22 cellular contexts compared by ENCODE assay signal in genomic region chr14:100279563-100279962, GRCh38. TPM values are rescaled to one million over a fixed set of nuclear protein-coding genes. Genes with fewer than 3 reads are reported as not detected.
A peak's percentile ranks its signal among the peaks of the same experiment; 100 is the strongest.
DNase-seq lines count a peak whose midpoint lies in the region; ATAC-seq, FAIRE-seq and TF ChIP-seq lines count a peak whose summit lies in the region.
"Had no signal": no experiment of that assay in that cellular context is flagged by ENCODE, and none has a peak within 500 bp of the region (broad histone marks: within the 10 kb centered on the region; RNA-seq: fewer than 3 reads in every experiment).

No MANE protein-coding gene starts in this region.

- no peak for ATAC-seq in GM12878
- ATAC-seq: gastroesophageal sphincter, left cardiac atrium, PC-3, psoas muscle had no signal

- RAD21 ChIA-PET in GM12878 (lab: Charles Lee; ENCODE audit: unreplicated experiment), result no interaction called here

- H3K9ac ChIP-seq in Karpas-422 (ENCODE audit: low read length) (no peak overlapping the region), GM12878 (ENCODE audit: control insufficient read depth, insufficient read depth, low read length) (no peak overlapping the region)

- peaks cover 34% of the 10 kb centered on the region for H3K4me1 Mint-ChIP-seq in T-helper 2 cell treated with Interferon-gamma antibody and Interleukin-4, amounts not matched to agents 5 μg/mL and 100 μg/mL, for 36 hours (ENCODE audit: low read depth)
- peaks cover 30% of the 10 kb centered on the region for H3K4me1 Mint-ChIP-seq in nephron progenitor cell

- H4K20me1 ChIP-seq in Karpas-422 (ENCODE audit: insufficient read depth, low read depth, low read length) (peaks cover 34% of the 10 kb centered on the region; the same call in 1 of the 2 replicates), GM12878 (ENCODE audit: control insufficient read depth, insufficient read depth) (no peaks in the 10 kb centered on the region)

- H3K27me3 ChIP-seq in Karpas-422 (ENCODE audit: low read length) (no peaks in the 10 kb centered on the region), GM12878 (replicated peaks in 1 of 2; ENCODE audit: control insufficient read depth in 2 of 2, insufficient read depth in 2 of 2, low read length in 1 of 2) (no peaks in the 10 kb centered on the region)
- H3K27me3 ChIP-seq: gastroesophageal sphincter had no signal

- TF ChIP-seq RAD21 in GM12878 (IDR thresholded peaks at IDR 0.05; ENCODE audit: insufficient read depth, low read depth, low read length), result no peak

- intact Hi-C loops in GM12878 (cut with micrococcal nuclease; ENCODE audit: unreplicated experiment), result no loop called here

- H3K4me1 ChIP-seq in Karpas-422 (ENCODE audit: low read length), result peaks cover 7% of the 10 kb centered on the region
- 0 out of 2 replicates have a peak, but pooled peaks cover 5% of the 10 kb centered on the region for H3K4me1 ChIP-seq in GM12878 (ENCODE audit: control insufficient read depth, insufficient read depth, low read length)

- TF ChIP-seq POLR2A in GM12878 (IDR thresholded peaks at IDR 0.05; ENCODE audit: low read depth, low read length), result peak; percentile 47; the same call in 1 of the 2 replicates

- H3K36me3 ChIP-seq in Karpas-422 (ENCODE audit: insufficient read depth, low read length) (peaks cover 32% of the 10 kb centered on the region; the same call in 1 of the 2 replicates), GM12878 (ENCODE audit: control insufficient read depth in 2 of 2, insufficient read depth in 2 of 2, low read length in 1 of 2) (peaks cover 18% of the 10 kb centered on the region in 2 experiments)

- no peak for DNase-seq in T-helper 2 cell treated with Interferon-gamma antibody and Interleukin-4, amounts not matched to agents 5 μg/mL and 100 μg/mL, for 36 hours (ENCODE audit: low spot score)
- DNase-seq in T-helper 2 cell (no peak), Karpas-422 (no peak), GM12878 (ENCODE audit: low read depth, low spot score) (no peak), nephron progenitor cell (no peak), ureter (ENCODE audit: low spot score) (no peak), foreskin melanocyte (no peak), occipital lobe (lab: John Stamatoyannopoulos, UW) (no peak)
- DNase-seq: 8988T; activated CD4-positive, alpha-beta T cell treated with anti-CD3 and anti-CD28 coated beads, Interleukin-2, amount 50 U/mL, for 4 hours; cortex of kidney; DND-41; H9; Kasumi-1; left cardiac atrium; NCI-H1105 treated with DMSO at 0.1 percent for 48 hours; NCI-H774; PC-3; psoas muscle had no signal

- H3K4me2 ChIP-seq in Karpas-422 (ENCODE audit: low read depth, low read length, poor library complexity, severe bottlenecking) (no peak overlapping the region), GM12878 (ENCODE audit: control insufficient read depth, insufficient read depth) (no peak overlapping the region)

- TF ChIP-seq CTCF in GM12878 (IDR thresholded peaks at IDR 0.05 in 2 of 3, conservative IDR thresholded peaks at IDR 0.05 in 1 of 3; ENCODE audit: control insufficient read depth in 2 of 3, extremely low read depth in 1 of 3, insufficient read depth in 1 of 3, low read depth in 3 of 3, low read length in 3 of 3), result no peak
- no peak for TF ChIP-seq CTCF in nephron progenitor cell (IDR thresholded peaks at IDR 0.05)

- H3K9me2 ChIP-seq in Karpas-422 (replicated peaks; ENCODE audit: insufficient read depth, low read length), result no peaks in the 10 kb centered on the region

- CTCF ChIA-PET in GM12878 (lab: Yijun Ruan, JAX), result interaction anchor here (0.5 to 2.3 kb wide), 4 partner anchors 9 to 103 kb away, joined by 3 to 8 read pairs (median 4); no protein-coding TSS in a partner anchor

- WGBS in GM12878 (ENCODE audit: insufficient coverage, insufficient replicate concordance, low lambda C conversion rate, missing lambda C conversion rate), result 98% methylated on average over 8 of the region's 8 CpGs

- SMC1A ChIA-PET in GM12878 (lab: Charles Lee; ENCODE audit: uncharacterized antibody, unreplicated experiment), result interaction anchor here (1.4 kb wide), 1 partner anchor 96 kb away, joined by 4 read pairs; a partner anchor contains a TSS

- 0 out of 2 replicates have a peak overlapping the region, but pooled peaks have one; percentile 0 for H3K27ac ChIP-seq in Karpas-422 (ENCODE audit: low read length)
- H3K27ac ChIP-seq in GM12878 (ENCODE audit: control insufficient read depth, insufficient read depth), result no peak overlapping the region
- H3K27ac ChIP-seq: gastroesophageal sphincter had no signal

- peak overlapping the region; percentile 59 for H3K27ac Mint-ChIP-seq in T-helper 2 cell treated with Interferon-gamma antibody and Interleukin-4, amounts not matched to agents 5 μg/mL and 100 μg/mL, for 36 hours
- H3K27ac Mint-ChIP-seq in nephron progenitor cell, result peak overlapping the region; percentile 30

- no peak for FAIRE-seq in GM12878 (lab: Jason Lieb, UNC)

- H3K27me3 Mint-ChIP-seq in T-helper 2 cell treated with Interferon-gamma antibody and Interleukin-4, amounts not matched to agents 5 μg/mL and 100 μg/mL, for 36 hours (ENCODE audit: low read depth), result no peaks in the 10 kb centered on the region
- peaks cover 7% of the 10 kb centered on the region for H3K27me3 Mint-ChIP-seq in nephron progenitor cell (ENCODE audit: low read depth, poor library complexity)

- H3K4me3 ChIP-seq in Karpas-422 (ENCODE audit: low read length) (no peak overlapping the region), GM12878 (no peak overlapping the region)
- H3K4me3 ChIP-seq: gastroesophageal sphincter, psoas muscle, smooth muscle cell had no signal

- peaks cover 27% of the 10 kb centered on the region for H3K36me3 Mint-ChIP-seq in T-helper 2 cell treated with Interferon-gamma antibody and Interleukin-4, amounts not matched to agents 5 μg/mL and 100 μg/mL, for 36 hours (ENCODE audit: low read depth)
- H3K36me3 Mint-ChIP-seq in nephron progenitor cell (ENCODE audit: low read depth), result peaks cover 32% of the 10 kb centered on the region

- H3K4me3 Mint-ChIP-seq in T-helper 2 cell treated with Interferon-gamma antibody and Interleukin-4, amounts not matched to agents 5 μg/mL and 100 μg/mL, for 36 hours, result no peak overlapping the region
- H3K4me3 Mint-ChIP-seq in nephron progenitor cell, result no peak overlapping the region
- H3K4me3 Mint-ChIP-seq: CD14-positive monocyte, H9 had no signal

- no TSS peak for BruUV-seq in GM12878 (replicated peaks; lab: Mats Ljungman, UMichigan)

- in situ Hi-C loops in GM12878 (cut with MboI), result no loop called here

- H3K79me2 ChIP-seq in Karpas-422 (ENCODE audit: low read length) (peaks cover 73% of the 10 kb centered on the region), GM12878 (ENCODE audit: control insufficient read depth, insufficient read depth, low read length) (peaks cover 29% of the 10 kb centered on the region)

- POLR2A ChIA-PET in GM12878 (lab: Charles Lee), result no interaction called here

- H3K9me3 ChIP-seq in Karpas-422 (ENCODE audit: low read length), result no peaks in the 10 kb centered on the region
- no peaks in the 10 kb centered on the region for H3K9me3 ChIP-seq in GM12878 (replicated peaks; ENCODE audit: control insufficient read depth, insufficient read depth, low read length)
- H3K9me3 ChIP-seq: gastroesophageal sphincter, psoas muscle had no signal

- TF ChIP-seq EP300 in GM12878 (IDR thresholded peaks at IDR 0.05; ENCODE audit: borderline replicate concordance in 1 of 2, control insufficient read depth in 1 of 2, low read depth in 2 of 2, low read length in 2 of 2), result no peak

- no peak overlapping the region for H2AFZ ChIP-seq in Karpas-422 (ENCODE audit: low read length)
- H2AFZ ChIP-seq in GM12878 (ENCODE audit: control insufficient read depth, low read depth, low read length), result no peak overlapping the region

- H3K9me3 Mint-ChIP-seq in T-helper 2 cell treated with Interferon-gamma antibody and Interleukin-4, amounts not matched to agents 5 μg/mL and 100 μg/mL, for 36 hours, result no peaks in the 10 kb centered on the region
- no peaks in the 10 kb centered on the region for H3K9me3 Mint-ChIP-seq in nephron progenitor cell
- H3K9me3 Mint-ChIP-seq: CD14-positive monocyte, H9 had no signal

RNA-seq across cellular contexts. Expression of gene SLC25A29, which starts 26.7 kb away (rescaled TPM):
- 29.4 and 83.8 TPM in 2 replicates for total RNA-seq in Karpas-422 (2014; rRNA removed; shearing (Covaris generic); ENCODE audit: low replicate concordance)
- 131 and 162 TPM in 2 replicates for total RNA-seq in GM12878 (2013; cell fraction: nucleolus; rRNA removed)
- total RNA-seq in GM12878 (2014; rRNA removed) (10.3 and 12.1 TPM in 2 replicates), GM12878 (2014; rRNA removed; fragmentation: Illumina TruSeq; extraction: Trizol) (3.3 and 3.6 TPM in 2 replicates), GM12878 (2021) (11.6 and 12.3 TPM in 2 replicates), ureter (58.4 TPM), occipital lobe (41.8 TPM)
- 2.8 TPM for polyA plus RNA-seq in GM12878 (2011; ENCODE audit: low read depth)
- polyA plus RNA-seq in GM12878 (2011; rRNA removed) (6.2 and 11.5 TPM in 2 replicates), GM12878 (2014; fragmentation: Illumina TruSeq; extraction: Trizol) (2.0 and 3.4 TPM in 2 replicates), GM12878 (2014; fragmentation: Nextera tagmentation; extraction: Ambion mirVana) (under 1 TPM in 1 of 2 experiments, not detected in 1; 0.42 TPM), GM12878 (2014; rRNA removed) (13.3 and 15.9 TPM in 2 replicates), GM12878 (2016; fragmentation: Nextera tagmentation; extraction: Ambion mirVana) (1 to 10 TPM; 4.0 TPM)
- polyA plus RNA-seq in GM12878 (2011; cell fraction: cytosol; rRNA removed), result 12.2 and 21.9 TPM in 2 replicates
- polyA plus RNA-seq in GM12878 (2011; cell fraction: nucleus; rRNA removed), result 94.5 and 119 TPM in 2 replicates
- 8.5 and 9.8 TPM in 2 replicates for polyA plus RNA-seq in GM12878 (2012)
- polyA minus RNA-seq in GM12878 (2011; rRNA and poly(A)+ RNA removed), result 1.6 and 5.5 TPM in 2 replicates
- 1.8 and 4.8 TPM in 2 replicates for polyA minus RNA-seq in GM12878 (2011; cell fraction: cytosol; rRNA and poly(A)+ RNA removed)
- 10.3 and 12.6 TPM in 2 replicates for polyA minus RNA-seq in GM12878 (2011; cell fraction: nucleus; rRNA and poly(A)+ RNA removed)

RNA-seq across cellular contexts. Expression of gene YY1, which starts 40.6 kb away (rescaled TPM):
- 95.9 and 115 TPM in 2 replicates for total RNA-seq in Karpas-422 (2014; rRNA removed; shearing (Covaris generic); ENCODE audit: low replicate concordance)
- 61.9 and 62.1 TPM in 2 replicates for total RNA-seq in GM12878 (2013; cell fraction: nucleolus; rRNA removed)
- total RNA-seq in GM12878 (2014; rRNA removed), result 34.2 and 35.3 TPM in 2 replicates
- total RNA-seq in GM12878 (2014; rRNA removed; fragmentation: Illumina TruSeq; extraction: Trizol), result 42.7 and 44.8 TPM in 2 replicates
- 74.0 and 77.2 TPM in 2 replicates for total RNA-seq in GM12878 (2021)
- polyA plus RNA-seq in GM12878 (2011; ENCODE audit: low read depth), result 17.9 TPM
- polyA plus RNA-seq in GM12878 (2011; rRNA removed), result 52.0 and 75.3 TPM in 2 replicates
- polyA plus RNA-seq in GM12878 (2011; cell fraction: cytosol; rRNA removed), result 23.8 and 29.4 TPM in 2 replicates
- 27.5 and 27.6 TPM in 2 replicates for polyA plus RNA-seq in GM12878 (2011; cell fraction: nucleus; rRNA removed)
- polyA plus RNA-seq in GM12878 (2012), result 34.6 and 44.3 TPM in 2 replicates
- 49.4 and 58.5 TPM in 2 replicates for polyA plus RNA-seq in GM12878 (2014; fragmentation: Illumina TruSeq; extraction: Trizol)
- polyA plus RNA-seq in GM12878 (2014; fragmentation: Nextera tagmentation; extraction: Ambion mirVana), result 10 to 100 TPM; 23.7 to 46.4 TPM
- 23.5 and 24.4 TPM in 2 replicates for polyA plus RNA-seq in GM12878 (2014; rRNA removed)
- polyA plus RNA-seq in GM12878 (2016; fragmentation: Nextera tagmentation; extraction: Ambion mirVana), result 10 to 100 TPM; 32.7 to 35.0 TPM
- polyA minus RNA-seq in GM12878 (2011; rRNA and poly(A)+ RNA removed), result 29.7 and 39.0 TPM in 2 replicates
- polyA minus RNA-seq in GM12878 (2011; cell fraction: cytosol; rRNA and poly(A)+ RNA removed), result 12.2 and 23.7 TPM in 2 replicates
- 12.7 and 20.0 TPM in 2 replicates for polyA minus RNA-seq in GM12878 (2011; cell fraction: nucleus; rRNA and poly(A)+ RNA removed)
- total RNA-seq in ureter, result 79.4 TPM
- total RNA-seq in occipital lobe, result 60.2 TPM

RNA-seq across cellular contexts. Expression of gene SLC25A47, which starts 43.6 kb away (rescaled TPM):
- not detected in 2 replicates for total RNA-seq in Karpas-422 (2014; rRNA removed; shearing (Covaris generic); ENCODE audit: low replicate concordance)
- not detected in 2 replicates for total RNA-seq in GM12878 (2013; cell fraction: nucleolus; rRNA removed)
- total RNA-seq in GM12878 (2014; rRNA removed) (not detected in 2 replicates), GM12878 (2014; rRNA removed; fragmentation: Illumina TruSeq; extraction: Trizol) (not detected in 2 replicates), GM12878 (2021) (not detected in 2 replicates), ureter (not detected), occipital lobe (not detected)
- not detected for polyA plus RNA-seq in GM12878 (2011; ENCODE audit: low read depth)
- polyA plus RNA-seq in GM12878 (2011; rRNA removed) (not detected in 2 replicates), GM12878 (2014; fragmentation: Illumina TruSeq; extraction: Trizol) (not detected in 2 replicates), GM12878 (2014; fragmentation: Nextera tagmentation; extraction: Ambion mirVana) (not detected), GM12878 (2014; rRNA removed) (0.14 TPM in 1 of 2 replicates, not detected in the other), GM12878 (2016; fragmentation: Nextera tagmentation; extraction: Ambion mirVana) (not detected)
- polyA plus RNA-seq in GM12878 (2011; cell fraction: cytosol; rRNA removed), result 0.03 TPM in 1 of 2 replicates, not detected in the other
- 0.09 TPM in 1 of 2 replicates, not detected in the other for polyA plus RNA-seq in GM12878 (2011; cell fraction: nucleus; rRNA removed)
- not detected in 2 replicates for polyA plus RNA-seq in GM12878 (2012)
- not detected in 2 replicates for polyA minus RNA-seq in GM12878 (2011; rRNA and poly(A)+ RNA removed)
- polyA minus RNA-seq in GM12878 (2011; cell fraction: cytosol; rRNA and poly(A)+ RNA removed), result not detected in 2 replicates
- polyA minus RNA-seq in GM12878 (2011; cell fraction: nucleus; rRNA and poly(A)+ RNA removed), result not detected in 2 replicates
- total RNA-seq: left cardiac atrium, smooth muscle cell had no signal
- polyA plus RNA-seq: CD14-positive monocyte, smooth muscle cell had no signal
